ENCODE assay signal across 9 cellular contexts in genomic region chr1:27519341-27520258, GRCh38. TPM values are rescaled to one million over a fixed set of nuclear protein-coding genes. Genes with fewer than 3 reads are reported as not detected.
DNase-seq lines count a peak whose midpoint lies in the region; ATAC-seq and TF ChIP-seq lines count a peak whose summit lies in the region.
"Had no signal": no experiment of that assay in that cellular context is flagged by ENCODE, and none has a peak within 500 bp of the region (broad histone marks: within the 10 kb centered on the region; RNA-seq: fewer than 3 reads in every experiment).

No MANE protein-coding gene starts in this region.

- peak; percentile 96 for ATAC-seq in left lobe of liver

- H3K27me3 ChIP-seq in adrenal gland: no peaks in the 10 kb centered on the region
- H3K27me3 ChIP-seq in suprapubic skin: no peaks in the 10 kb centered on the region

- H3K4me3 ChIP-seq in adrenal gland (peak overlapping the region in 1 of 4 donors; percentile 34), suprapubic skin (no peak overlapping the region)

- peak in 1 of 2 donors; percentile 64 for TF ChIP-seq POLR2A in adrenal gland (IDR thresholded peaks at IDR 0.05)
- TF ChIP-seq POLR2A in suprapubic skin (IDR thresholded peaks at IDR 0.05): no peak

- H3K27ac ChIP-seq in adrenal gland (peak overlapping the region; percentile 19 to 90 (median 77)), suprapubic skin (peak overlapping the region; percentile 87)

- DNase-seq in NCI-H1436 (lab: John Stamatoyannopoulos, UW) (peak; percentile 10), NCI-H1436 treated with DMSO at 0.1 percent for 48 hours (lab: John Stamatoyannopoulos, UW) (no peak), adrenal gland (peak; percentile 85 to 94 (median 91)), left lobe of liver (ENCODE audit: low spot score) (peak; percentile 90), suprapubic skin (ENCODE audit: low spot score in 2 of 2) (no peak), cerebellar nuclear complex (lab: John Stamatoyannopoulos, UW) (no peak), HPDE6-E6E7 (ENCODE audit: extremely low spot score) (no peak)
- no peak for DNase-seq in activated CD4-positive, alpha-beta T cell treated with anti-CD3 and anti-CD28 coated beads for 4 hours
- DNase-seq: 8988T had no signal

- intact Hi-C loops in adrenal gland (cut with DNase I): no loop called here

- H3K36me3 ChIP-seq in adrenal gland (replicated peaks in 1 of 2): no peaks in the 10 kb centered on the region
- H3K36me3 ChIP-seq in suprapubic skin: no peaks in the 10 kb centered on the region

- TF ChIP-seq CTCF in adrenal gland (IDR thresholded peaks at IDR 0.05): no peak
- no peak for TF ChIP-seq CTCF in suprapubic skin (IDR thresholded peaks at IDR 0.05)

- H3K9me3 ChIP-seq in adrenal gland (replicated peaks in 1 of 3) (no peaks in the 10 kb centered on the region), suprapubic skin (no peaks in the 10 kb centered on the region)

- no peak for TF ChIP-seq EP300 in suprapubic skin (IDR thresholded peaks at IDR 0.05)

- 38 to 62% (median 48%) methylated on average over 9 to 24 of the region's 24 CpGs for WGBS in adrenal gland, 4 donors
- 55% methylated on average over 14 of the region's 24 CpGs for WGBS in suprapubic skin

- H3K4me1 ChIP-seq in adrenal gland (replicated peaks in 1 of 2): peaks cover 30 to 64% of the 10 kb centered on the region in 2 donors
- H3K4me1 ChIP-seq in suprapubic skin: peaks cover 80% of the 10 kb centered on the region

RNA-seq across cellular contexts. Expression of gene WASF2, which starts 29.6 kb away (rescaled TPM):
- 100 to 1,000 TPM in 4 of 8 donors, 10 to 100 TPM in 4; 47.3 to 159 (median 93.4) TPM for total RNA-seq in adrenal gland
- 10 to 100 TPM; 18.9 to 94.6 (median 29.0) TPM for polyA plus RNA-seq in adrenal gland
- 27.9 TPM for total RNA-seq in left lobe of liver
- total RNA-seq in suprapubic skin: 10 to 100 TPM; 69.0 to 96.0 (median 90.4) TPM

Comparison
In these comparisons a context has a peak if more than half of its experiments do, and no peak if none do; other contexts are left out.
1. DNase-seq: peak in NCI-H1436 (single experiment), adrenal gland (7 of 7) and left lobe of liver (single experiment); none in NCI-H1436 treated with DMSO at 0.1 percent for 48 hours (single experiment), suprapubic skin (0 of 2), cerebellar nuclear complex (0 of 2), HPDE6-E6E7 (single experiment) and activated CD4-positive, alpha-beta T cell treated with anti-CD3 and anti-CD28 coated beads for 4 hours (0 of 2).